In genomic region chr4:162523171-162523570, GRCh38 we compare ENCODE assay signal across 28 cellular contexts.
"Had no signal": no experiment of that assay in that cellular context is flagged by ENCODE, and none has a peak within 500 bp of the region (broad histone marks: within the 10 kb centered on the region; RNA-seq: fewer than 3 reads in every experiment).

No MANE protein-coding gene starts in this region.

- ATAC-seq: activated T-cell treated with anti-CD3 and anti-CD28 coated beads, Interleukin-2, amount 50 U/mL, for 72 hours; Panc1 had no signal

- DNase-seq: activated CD4-positive, alpha-beta memory T cell treated with anti-CD3 and anti-CD28 coated beads for 36 hours; activated CD4-positive, alpha-beta T cell treated with anti-CD3 and anti-CD28 coated beads, Interleukin-2, amount 10 ng/mL, durations not matched to agents 7 days and 5 days; activated CD4-positive, CD25-positive, alpha-beta regulatory T cell; activated CD8-positive, alpha-beta memory T cell treated with anti-CD3 and anti-CD28 coated beads for 24 hours; activated naive CD4-positive, alpha-beta T cell treated with anti-CD3 and anti-CD28 coated beads, Interleukin-2, amount 50 U/mL, for 16 hours; activated naive CD8-positive, alpha-beta T cell treated with anti-CD3 and anti-CD28 coated beads, Interleukin-2, amount 10 ng/mL, durations not matched to agents 7 days and 5 days; activated T-cell treated with anti-CD3 and anti-CD28 coated beads for 4 hours; activated T-cell treated with anti-CD3 and anti-CD28 coated beads, Interleukin-2, amount 50 U/mL, for 72 hours; adrenal gland; anterior cingulate cortex; brain microvascular endothelial cell; KG1; NCI-H1048; NCI-H146; NCI-H187 treated with DMSO at 0.1 percent for 48 hours; NCI-H2081 treated with DMSO at 0.1 percent for 48 hours; NCI-H2171 treated with DMSO at 0.1 percent for 48 hours; NCI-H226; NCI-H526; NK-92 treated with Interleukin-12 subunit alpha and Interleukin-12 subunit beta, amount 100 ng/mL, for 24 hours; OCI-M1; Right ventricle myocardium superior; RPMI8226; SJCRH30; SK-N-SH; T-helper 1 cell had no signal

- H3K4me3 ChIP-seq: adrenal gland, cardiac muscle cell, SJCRH30 had no signal
